1 cellular context compared by ENCODE assay signal in genomic region chr13:28410096-28410495, GRCh38.
TF ChIP-seq lines count a peak whose summit lies in the region.

No MANE protein-coding gene starts in this region.

TF ChIP-seq in WTC11, 78 proteins besides CTCF, POLR2A, EP300 and RAD21 (continued from another document):
- TF ChIP-seq HMGA2 (CRISPR knock-in tag; IDR thresholded peaks at IDR 0.05) (no peak), ATF2 (CRISPR knock-in tag; IDR thresholded peaks at IDR 0.05; ENCODE audit: borderline replicate concordance, low read depth) (no peak), FOXP1 (CRISPR knock-in tag; IDR thresholded peaks at IDR 0.05; ENCODE audit: borderline replicate concordance) (no peak), ESRRA (CRISPR knock-in tag; IDR thresholded peaks at IDR 0.05; ENCODE audit: borderline replicate concordance) (no peak), MLX (CRISPR knock-in tag; IDR thresholded peaks at IDR 0.05) (no peak)
